25 cellular contexts compared by ENCODE assay signal in genomic region chr3:193821272-193821671, GRCh38.
"Had no signal": no experiment of that assay in that cellular context is flagged by ENCODE, and none has a peak within 500 bp of the region (broad histone marks: within the 10 kb centered on the region; RNA-seq: fewer than 3 reads in every experiment).

No MANE protein-coding gene starts in this region.

- H3K4me1 ChIP-seq: colonic mucosa had no signal

- H3K36me3 Mint-ChIP-seq: activated CD8-positive, alpha-beta memory T cell treated with anti-CD3 and anti-CD28 coated beads, Interleukin-2, amount 10 ng/mL, durations not matched to agents 7 days and 5 days; activated naive CD4-positive, alpha-beta T cell treated with anti-CD3 and anti-CD28 coated beads, Interleukin-2, amount 50 U/mL, for 72 hours had no signal

- H3K4me1 Mint-ChIP-seq: activated CD4-positive, alpha-beta T cell treated with anti-CD3 and anti-CD28 coated beads for 36 hours; activated CD8-positive, alpha-beta memory T cell treated with anti-CD3 and anti-CD28 coated beads, Interleukin-2, amount 10 ng/mL, durations not matched to agents 7 days and 5 days had no signal

- H3K4me3 Mint-ChIP-seq: activated CD4-positive, alpha-beta T cell treated with anti-CD3 and anti-CD28 coated beads for 36 hours; activated CD8-positive, alpha-beta memory T cell treated with anti-CD3 and anti-CD28 coated beads, Interleukin-2, amount 10 ng/mL, durations not matched to agents 7 days and 5 days; activated CD8-positive, alpha-beta T cell treated with anti-CD3 and anti-CD28 coated beads, Interleukin-2, amount 10 ng/mL, durations not matched to agents 7 days and 5 days; nephron; T-helper 17 cell had no signal

- H3K9me3 Mint-ChIP-seq: activated naive CD4-positive, alpha-beta T cell treated with anti-CD3 and anti-CD28 coated beads, Interleukin-2, amount 50 U/mL, for 72 hours; activated T-helper 2 cell treated with anti-CD3 and anti-CD28 coated beads, Interferon-gamma antibody, Interleukin-2, Interleukin-4, amounts not matched to agents 10 μg/mL and 5 μg/mL and 100 μg/mL, durations not matched to agents 14 hours and 24 hours and 36 hours had no signal

- DNase-seq: activated CD4-positive, alpha-beta T cell treated with anti-CD3 and anti-CD28 coated beads for 36 hours; activated CD4-positive, CD25-positive, alpha-beta regulatory T cell; activated CD8-positive, alpha-beta memory T cell treated with anti-CD3 and anti-CD28 coated beads, Interleukin-2, amount 10 ng/mL, durations not matched to agents 7 days and 5 days; activated CD8-positive, alpha-beta T cell treated with anti-CD3 and anti-CD28 coated beads, Interleukin-2, amount 10 ng/mL, durations not matched to agents 7 days and 5 days; activated naive CD4-positive, alpha-beta T cell; activated T-cell treated with anti-CD3 and anti-CD28 coated beads, Interleukin-2, amount 50 U/mL, for 48 hours; cerebellar nuclear complex; colonic mucosa; effector CD8-positive, alpha-beta T cell; gastrocnemius medialis; glutamatergic neuron; left cardiac atrium; left ventricle myocardium superior; mucosa of descending colon; posterior cingulate gyrus; right cardiac atrium; stimulated activated CD4-positive, alpha-beta T cell treated with anti-CD3 and anti-CD28 coated beads, Interleukin-2, amount 100 ng/mL, for 48 hours; stimulated activated naive CD8-positive, alpha-beta T cell treated with anti-CD3 and anti-CD28 coated beads, Interleukin-15, Interleukin-2, amounts not matched to agents 100 U/mL and 50 U/mL, for 24 hours; T-helper 17 cell; T1000; testis; transverse colon had no signal

- H3K4me3 ChIP-seq: colonic mucosa, gastrocnemius medialis, mucosa of descending colon, testis, transverse colon had no signal

- H3K27ac Mint-ChIP-seq: activated CD4-positive, alpha-beta T cell treated with anti-CD3 and anti-CD28 coated beads for 36 hours; activated CD8-positive, alpha-beta memory T cell treated with anti-CD3 and anti-CD28 coated beads, Interleukin-2, amount 10 ng/mL, durations not matched to agents 7 days and 5 days; activated CD8-positive, alpha-beta T cell treated with anti-CD3 and anti-CD28 coated beads, Interleukin-2, amount 10 ng/mL, durations not matched to agents 7 days and 5 days; activated naive CD4-positive, alpha-beta T cell treated with anti-CD3 and anti-CD28 coated beads, Interleukin-2, amount 50 U/mL, for 72 hours; activated T-helper 2 cell treated with anti-CD3 and anti-CD28 coated beads, Interferon-gamma antibody, Interleukin-2, Interleukin-4, amounts not matched to agents 10 μg/mL and 5 μg/mL and 100 μg/mL, durations not matched to agents 14 hours and 24 hours and 36 hours; T-helper 17 cell had no signal

- H3K9me3 ChIP-seq: colonic mucosa, gastrocnemius medialis, testis had no signal

- H3K27me3 ChIP-seq: colonic mucosa, gastrocnemius medialis, testis, transverse colon had no signal

- H3K36me3 ChIP-seq: colonic mucosa, gastrocnemius medialis, transverse colon had no signal
